10 cellular contexts compared by ENCODE assay signal in the genomic region with DNA sequence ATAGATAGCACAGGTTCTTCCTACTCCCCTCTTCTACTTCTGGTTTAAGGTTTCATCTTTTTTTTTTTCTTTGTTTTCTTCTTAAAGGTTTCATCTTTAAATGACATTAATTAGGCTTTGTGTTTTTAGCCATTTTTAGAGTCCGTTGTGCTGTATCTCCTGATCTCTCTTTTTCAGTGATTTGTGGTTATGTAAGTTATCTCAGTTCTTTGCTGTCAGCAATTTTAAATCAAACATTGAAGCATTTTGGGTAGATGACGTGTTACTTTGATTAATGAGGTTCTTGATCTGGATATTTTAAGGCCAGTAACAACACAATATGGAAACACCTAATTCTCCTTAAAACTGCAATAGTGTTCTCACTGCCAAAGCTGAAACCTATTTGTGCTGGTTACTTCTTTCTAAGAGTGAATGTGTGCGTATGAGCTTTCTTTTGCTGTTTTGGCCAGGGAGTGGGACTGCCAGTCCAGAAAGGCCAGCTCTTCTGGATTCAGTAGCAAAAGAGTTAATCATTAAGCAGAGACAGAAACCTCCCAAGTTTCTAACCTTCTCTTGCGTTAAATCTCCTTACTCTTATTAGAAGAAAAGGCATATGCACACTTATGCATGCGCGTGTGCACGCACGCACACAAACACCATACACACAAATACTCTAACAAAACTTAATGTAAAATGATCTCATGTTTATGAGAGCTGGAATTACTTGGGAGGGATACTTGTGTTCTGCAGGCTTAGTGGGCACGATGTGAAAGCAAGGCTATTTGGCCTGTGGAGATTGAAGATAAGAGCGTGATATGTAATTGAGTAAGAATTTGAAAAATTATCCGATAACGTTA. TPM values are rescaled to one million over a fixed set of nuclear protein-coding genes. Genes with fewer than 3 reads are reported as not detected.
DNase-seq lines count a peak whose midpoint lies in the region; ATAC-seq, FAIRE-seq and TF ChIP-seq lines count a peak whose summit lies in the region.
"Not testable (repeated sequence)": the region's sequence is repeated elsewhere in the genome, so short reads cannot be mapped to it uniquely, and the experiment has no call there.
"Had no signal": no experiment of that assay in that cellular context is flagged by ENCODE, and none has a peak within 500 bp of the region (broad histone marks: within the 10 kb centered on the region; RNA-seq: fewer than 3 reads in every experiment).

No MANE protein-coding gene starts in this region.

- TF ChIP-seq CTCF in IMR-90 (conservative IDR thresholded peaks at IDR 0.05; ENCODE audit: low read depth, low read length); OCI-LY7 (conservative IDR thresholded peaks at IDR 0.05; ENCODE audit: low read length); K562 (IDR thresholded peaks at IDR 0.05 in 2 of 3, conservative IDR thresholded peaks at IDR 0.05 in 1 of 3; ENCODE audit: insufficient read depth in 2 of 3, low read depth in 1 of 3, low read length in 3 of 3); HepG2 (CRISPR knock-in tag; IDR thresholded peaks at IDR 0.05); omental fat pad (IDR thresholded peaks at IDR 0.05): not testable (repeated sequence)

- not testable (repeated sequence) for H4K5ac ChIP-seq in IMR-90 (ENCODE audit: low read depth, low read length)

- H3K4me1 ChIP-seq in IMR-90 (ENCODE audit: control insufficient read depth, insufficient read depth, low read length); OCI-LY7 (ENCODE audit: insufficient read depth, low read length, poor library complexity, severe bottlenecking); K562 (replicated peaks in 1 of 2; ENCODE audit: control insufficient read depth in 2 of 2, insufficient read depth in 2 of 2, low read length in 2 of 2); right cardiac atrium (ENCODE audit: control insufficient read depth, insufficient read depth, low read length); HepG2 (ENCODE audit: insufficient read depth, low read length): not testable (repeated sequence)

- not testable (repeated sequence) for H3K9me1 ChIP-seq in IMR-90 (ENCODE audit: insufficient read depth, low read length); K562 (ENCODE audit: control insufficient read depth, insufficient read depth, low read length)

- ATAC-seq in IMR-90 (ENCODE audit: low read depth) (peak; percentile 68), right cardiac atrium (peak; percentile 34 to 57), HepG2 (peak; percentile 90), omental fat pad (ENCODE audit: low FRiP score) (peak; percentile 66)
- not testable (repeated sequence) for ATAC-seq in K562

- not testable (repeated sequence) for DNase-seq in IMR-90; OCI-LY7 (ENCODE audit: low spot score); K562 (ENCODE audit: extremely low read depth in 1 of 4, low spot score in 3 of 4); right cardiac atrium; HepG2 (ENCODE audit: low spot score); omental fat pad (ENCODE audit: low spot score)

- dilution Hi-C loops in IMR-90 (cut with HindIII; ENCODE audit: low sequenced_read_pairs, unreplicated experiment) = not testable (repeated sequence)

- not testable (repeated sequence) for H4K8ac ChIP-seq in IMR-90 (ENCODE audit: low read depth in 2 of 2, low read length in 2 of 2)

- not testable (repeated sequence) for H3K18ac ChIP-seq in IMR-90 (ENCODE audit: low read depth, low read length)

- not testable (repeated sequence) for H2AFZ ChIP-seq in IMR-90 (replicated peaks; ENCODE audit: low read length, poor library complexity); OCI-LY7 (ENCODE audit: low read length); K562 (ENCODE audit: low read depth, low read length); HepG2 (ENCODE audit: low read length)

- H2AK5ac ChIP-seq in IMR-90 (ENCODE audit: low read depth, low read length) = not testable (repeated sequence)

- H2BK20ac ChIP-seq in IMR-90 (ENCODE audit: low read depth, low read length) = not testable (repeated sequence)

- H3K9me2 ChIP-seq in OCI-LY7 (ENCODE audit: insufficient read depth, low read length) = not testable (repeated sequence)

- H3K27ac ChIP-seq in IMR-90 (ENCODE audit: insufficient read depth, low read length); OCI-LY7 (ENCODE audit: low read depth, low read length, poor library complexity, severe bottlenecking); K562 (ENCODE audit: extremely low read depth, low read depth, low read length); right cardiac atrium (ENCODE audit: low read length); HepG2 (ENCODE audit: extremely low read length, insufficient read depth, low read length): not testable (repeated sequence)

- H3K27me3 ChIP-seq in IMR-90 (ENCODE audit: control insufficient read depth, insufficient read depth, low read length); K562 (ENCODE audit: control insufficient read depth in 2 of 2, insufficient read depth in 2 of 2, low read length in 2 of 2); right cardiac atrium (ENCODE audit: control insufficient read depth, insufficient read depth); HepG2 (ENCODE audit: control insufficient read depth in 1 of 2, insufficient read depth in 2 of 2, low read length in 2 of 2): not testable (repeated sequence)

- H3K79me2 ChIP-seq in OCI-LY7 (ENCODE audit: insufficient read depth, low read depth, low read length); K562 (ENCODE audit: control insufficient read depth, insufficient read depth, low read length); HepG2 (ENCODE audit: insufficient read depth, low read length): not testable (repeated sequence)

- BruUV-seq in IMR-90 (replicated peaks; lab: Mats Ljungman, UMichigan); HepG2 (replicated peaks; lab: Mats Ljungman, UMichigan): not testable (repeated sequence)
- TSS peak; percentile 15 for BruUV-seq in OCI-LY7 (replicated peaks; lab: Mats Ljungman, UMichigan)
- TSS peak; percentile 7 for BruUV-seq in K562 (replicated peaks; lab: Mats Ljungman, UMichigan)

- not testable (repeated sequence) for FAIRE-seq in K562 (lab: Jason Lieb, UNC); HepG2 (lab: Jason Lieb, UNC)

- H3K36me3 ChIP-seq in IMR-90 (ENCODE audit: control insufficient read depth, insufficient read depth, low read length); OCI-LY7 (ENCODE audit: insufficient read depth, low read length); K562 (ENCODE audit: control insufficient read depth, insufficient read depth, low read length); HepG2 (replicated peaks in 1 of 2; ENCODE audit: control insufficient read depth in 1 of 2, insufficient read depth in 2 of 2, low read length in 2 of 2): not testable (repeated sequence)

- not testable (repeated sequence) for H4K91ac ChIP-seq in IMR-90 (ENCODE audit: insufficient read depth, low read depth, low read length)

- H3K4ac ChIP-seq in IMR-90 (ENCODE audit: low read depth, low read length) = not testable (repeated sequence)

- not testable (repeated sequence) for H3K56ac ChIP-seq in IMR-90 (ENCODE audit: extremely low read depth, insufficient read depth, low read length)

- not testable (repeated sequence) for H3K4me2 ChIP-seq in IMR-90 (ENCODE audit: low read depth, low read length); OCI-LY7 (ENCODE audit: low read length); K562 (ENCODE audit: insufficient read depth, low read length); HepG2 (ENCODE audit: low read depth, low read length)

- TF ChIP-seq RAD21 in IMR-90 (IDR thresholded peaks at IDR 0.05; ENCODE audit: low read length); K562 (CRISPR knock-in tag; conservative IDR thresholded peaks at IDR 0.05 in 1 of 2, IDR thresholded peaks at IDR 0.05 in 1 of 2); HepG2 (CRISPR knock-in tag; IDR thresholded peaks at IDR 0.05): not testable (repeated sequence)

- not testable (repeated sequence) for H2AK9ac ChIP-seq in IMR-90 (replicated peaks; ENCODE audit: low read depth, low read length, poor library complexity)

- not testable (repeated sequence) for H2BK120ac ChIP-seq in IMR-90 (ENCODE audit: low read depth, low read length)

- not testable (repeated sequence) for H3K14ac ChIP-seq in IMR-90 (replicated peaks; ENCODE audit: low read depth, low read length)

- H4K20me1 ChIP-seq in IMR-90 (ENCODE audit: insufficient read depth, low read length); OCI-LY7 (ENCODE audit: insufficient read depth, low read length); K562 (replicated peaks; ENCODE audit: control insufficient read depth, insufficient read depth, low read length); HepG2 (ENCODE audit: insufficient read depth, low read length): not testable (repeated sequence)

- in situ Hi-C loops in IMR-90 (cut with MboI; ENCODE audit: low sequenced_read_pairs); K562 (cut with MboI); HepG2 (cut with HindIII; ENCODE audit: extremely low pct_ligation_motif_present, low pct_unique_long_range_greater_than_20kb): not testable (repeated sequence)

- not testable (repeated sequence) for H3K9ac ChIP-seq in IMR-90 (ENCODE audit: low read depth, low read length); K562 (ENCODE audit: insufficient read depth in 1 of 2, low read depth in 2 of 2, low read length in 2 of 2); HepG2 (ENCODE audit: insufficient read depth, low read depth, low read length)

- H2BK5ac ChIP-seq in IMR-90 (ENCODE audit: low read depth, low read length, poor library complexity, severe bottlenecking) = not testable (repeated sequence)

- H3K23ac ChIP-seq in IMR-90 (ENCODE audit: low read depth, low read length) = not testable (repeated sequence)

- intact Hi-C loops in IMR-90 (cut with micrococcal nuclease); OCI-LY7 (cut with micrococcal nuclease; ENCODE audit: unreplicated experiment); K562 (cut with micrococcal nuclease); right cardiac atrium (cut with DNase I); HepG2 (cut with micrococcal nuclease; ENCODE audit: unreplicated experiment): not testable (repeated sequence)

- POLR2A ChIA-PET in IMR-90 (lab: Charles Lee; ENCODE audit: unreplicated experiment); OCI-LY7 (lab: Charles Lee); K562 (lab: Yijun Ruan, JAX); HepG2 (lab: Yijun Ruan, JAX): not testable (repeated sequence)

- TF ChIP-seq EP300 in K562 (IDR thresholded peaks at IDR 0.05; ENCODE audit: low read length); HepG2 (IDR thresholded peaks at IDR 0.05; ENCODE audit: low read depth in 2 of 2, low read length in 2 of 2); HepG2 (CRISPR knock-in tag; IDR thresholded peaks at IDR 0.05; ENCODE audit: borderline replicate concordance): not testable (repeated sequence)

- not testable (repeated sequence) for H3K4me3 ChIP-seq in IMR-90 (ENCODE audit: insufficient read depth, low read depth, low read length); OCI-LY7 (ENCODE audit: low read depth, low read length, poor library complexity, severe bottlenecking); K562; right cardiac atrium (ENCODE audit: low read length); HepG2 (replicated peaks in 1 of 3; ENCODE audit: insufficient read depth in 1 of 3, low read depth in 2 of 3, low read length in 3 of 3)

- CTCF ChIA-PET in IMR-90 (lab: Yijun Ruan, JAX); OCI-LY7 (lab: Charles Lee; ENCODE audit: unreplicated experiment); K562 (lab: Yijun Ruan, JAX; ENCODE audit: low intra/inter-chr PET ratio); HepG2 (lab: Yijun Ruan, JAX; ENCODE audit: low intra/inter-chr PET ratio, low total read pairs): not testable (repeated sequence)

- TF ChIP-seq POLR2A in IMR-90 (IDR thresholded peaks at IDR 0.05; ENCODE audit: low read depth, low read length); K562 (conservative IDR thresholded peaks at IDR 0.05); HepG2 (IDR thresholded peaks at IDR 0.05; ENCODE audit: insufficient read depth in 1 of 2, low read depth in 2 of 2, low read length in 2 of 2): not testable (repeated sequence)

- not testable (repeated sequence) for H2BK15ac ChIP-seq in IMR-90 (ENCODE audit: low read depth, low read length)

- not testable (repeated sequence) for H3K9me3 ChIP-seq in IMR-90 (ENCODE audit: control insufficient read depth, insufficient read depth, low read length); OCI-LY7 (ENCODE audit: low read length); K562 (replicated peaks; ENCODE audit: control insufficient read depth, insufficient read depth, low read depth, low read length); right cardiac atrium (ENCODE audit: control insufficient read depth, low read length); HepG2 (ENCODE audit: low read length)

- no CpG with 5 or more reads among the region's 12 CpGs for WGBS in IMR-90 (ENCODE audit: extremely low coverage in 2 of 2, insufficient read length in 1 of 2), 2 experiments
- WGBS in K562 (ENCODE audit: insufficient coverage, low coverage, missing lambda C conversion rate) = 75% methylated on average over 1 of the region's 12 CpGs
- WGBS in right cardiac atrium = 62% methylated on average over 1 of the region's 12 CpGs
- 29% methylated on average over 2 of the region's 12 CpGs for WGBS in HepG2 (ENCODE audit: low lambda C conversion rate)

- not testable (repeated sequence) for H3K79me1 ChIP-seq in IMR-90 (ENCODE audit: low read depth in 1 of 2, low read length in 2 of 2)

RNA-seq across cellular contexts. Expression of a gene that starts 17.0 kb away (rescaled TPM):
- total RNA-seq in IMR-90 (2012; rRNA removed) (0.72 and 0.83 TPM in 2 replicates), OCI-LY7 (2022) (44.9 and 52.7 TPM in 2 replicates), K562 (2014; rRNA removed) (12.7 and 15.7 TPM in 2 replicates), K562 (2014; rRNA removed; fragmentation: Illumina TruSeq; extraction: Trizol) (19.6 and 22.3 TPM in 2 replicates), K562 (2015; rRNA removed; fragmentation: Illumina TruSeq; extraction: Trizol) (17.0 and 17.1 TPM in 2 replicates), K562 (2021) (15.5 and 20.7 TPM in 2 replicates), right cardiac atrium (not detected), HepG2 (2016; rRNA removed; fragmentation: Illumina TruSeq; extraction: Trizol) (3.0 and 3.9 TPM in 2 replicates), omental fat pad (under 1 TPM in 2 of 4 donors, not detected in 2; 0.24 to 0.47 TPM)
- polyA plus RNA-seq in IMR-90 (2012; rRNA removed) (1.4 and 1.8 TPM in 2 replicates), K562 (2011; rRNA removed) (26.6 and 33.1 TPM in 2 replicates), K562 (2014; fragmentation: Illumina TruSeq; extraction: Trizol) (29.4 and 43.5 TPM in 2 replicates), K562 (2014; fragmentation: Nextera tagmentation; extraction: Ambion mirVana) (1 to 10 TPM; 4.5 to 6.6 TPM), K562 (2014; rRNA removed) (21.2 and 30.6 TPM in 2 replicates), right cardiac atrium (0.14 TPM), HepG2 (2011; rRNA removed) (1.9 and 2.8 TPM in 2 replicates)
- polyA plus RNA-seq in IMR-90 (2012; cell fraction: cytosol; rRNA removed) = 0.15 and 0.79 TPM in 2 replicates
- polyA plus RNA-seq in IMR-90 (2012; cell fraction: nucleus; rRNA removed; ENCODE audit: low replicate concordance) = 0.16 and 1.0 TPM in 2 replicates
- 14.7 and 18.0 TPM in 2 replicates for total RNA-seq in OCI-LY7 (2014; rRNA removed; shearing (Covaris generic))
- 4.3 and 10.5 TPM in 2 replicates for total RNA-seq in K562 (2011; cell fraction: chromatin; rRNA removed; ENCODE audit: low replicate concordance)
- total RNA-seq in K562 (2011; cell fraction: nucleolus; rRNA removed) = 2.3 and 5.1 TPM in 2 replicates
- total RNA-seq in K562 (2011; cell fraction: nucleoplasm; rRNA removed) = 8.2 and 10.0 TPM in 2 replicates
- 6.8 and 14.5 TPM in 2 replicates for polyA plus RNA-seq in K562 (2011; cell fraction: cytosol; rRNA removed)
- 10.9 and 16.2 TPM in 2 replicates for polyA plus RNA-seq in K562 (2011; cell fraction: nucleus; rRNA removed)
- polyA plus RNA-seq in K562 (2012) = 17.2 and 17.4 TPM in 2 replicates
- polyA minus RNA-seq in K562 (2011; rRNA and poly(A)+ RNA removed) = 14.0 and 19.5 TPM in 2 replicates
- polyA minus RNA-seq in K562 (2011; cell fraction: cytosol; rRNA and poly(A)+ RNA removed) = 5.1 and 11.2 TPM in 2 replicates
- polyA minus RNA-seq in K562 (2011; cell fraction: nucleus; rRNA and poly(A)+ RNA removed) = 1.9 and 3.8 TPM in 2 replicates
- total RNA-seq in HepG2 (2016; cell fraction: cytosol; rRNA removed; fragmentation: Illumina TruSeq; extraction: Trizol; ENCODE audit: low read depth) = 0.40 and 0.79 TPM in 2 replicates
- total RNA-seq in HepG2 (2016; cell fraction: insoluble cytoplasmic fraction; rRNA removed; fragmentation: Illumina TruSeq; extraction: Trizol) = 2.9 and 3.7 TPM in 2 replicates
- 1.2 and 1.8 TPM in 2 replicates for total RNA-seq in HepG2 (2016; cell fraction: membrane; rRNA removed; fragmentation: Illumina TruSeq; extraction: Trizol)
- 0.99 and 1.8 TPM in 2 replicates for total RNA-seq in HepG2 (2016; cell fraction: nucleus; rRNA removed; fragmentation: Illumina TruSeq; extraction: Trizol)
- polyA plus RNA-seq in HepG2 (2011; cell fraction: cytosol; rRNA removed) = 1.4 and 1.7 TPM in 2 replicates
- 0.68 and 1.1 TPM in 2 replicates for polyA plus RNA-seq in HepG2 (2011; cell fraction: nucleus; rRNA removed)
- polyA plus RNA-seq in HepG2 (2012) = 1.5 and 3.5 TPM in 2 replicates
- polyA plus RNA-seq in HepG2 (2016; cell fraction: cytosol; fragmentation: Illumina TruSeq; extraction: Trizol; ENCODE audit: low read depth) = 0.09 and 0.15 TPM in 2 replicates
- 3.6 and 7.8 TPM in 2 replicates for polyA plus RNA-seq in HepG2 (2016; cell fraction: insoluble cytoplasmic fraction; fragmentation: Illumina TruSeq; extraction: Trizol; ENCODE audit: low read depth)
- 0.45 and 0.94 TPM in 2 replicates for polyA plus RNA-seq in HepG2 (2016; cell fraction: membrane; fragmentation: Illumina TruSeq; extraction: Trizol; ENCODE audit: low read depth)
- polyA plus RNA-seq in HepG2 (2016; cell fraction: nucleus; fragmentation: Illumina TruSeq; extraction: Trizol; ENCODE audit: insufficient read depth, low read depth) = 4.6 and 8.3 TPM in 2 replicates
- 0.64 and 6.7 TPM in 2 replicates for polyA minus RNA-seq in HepG2 (2011; rRNA and poly(A)+ RNA removed; ENCODE audit: low replicate concordance)
- 1.4 and 2.1 TPM in 2 replicates for polyA minus RNA-seq in HepG2 (2011; cell fraction: cytosol; rRNA and poly(A)+ RNA removed)
- polyA minus RNA-seq in HepG2 (2011; cell fraction: nucleus; rRNA and poly(A)+ RNA removed) = 0.37 and 0.77 TPM in 2 replicates
- total RNA-seq: B cell; Caco-2; CD4-positive, CD25-positive, alpha-beta regulatory T cell; CD8-positive, alpha-beta T cell had no signal
